22 cellular contexts compared by ENCODE assay signal in genomic region chr2:174892546-174892945, GRCh38.
"Had no signal": no experiment of that assay in that cellular context is flagged by ENCODE, and none has a peak within 500 bp of the region (broad histone marks: within the 10 kb centered on the region; RNA-seq: fewer than 3 reads in every experiment).

No MANE protein-coding gene starts in this region.

- H3K36me3 Mint-ChIP-seq: activated naive CD8-positive, alpha-beta T cell had no signal

- H3K4me1 Mint-ChIP-seq: nephron progenitor cell had no signal

- H3K36me3 ChIP-seq: gastrocnemius medialis, left ventricle myocardium inferior, suprapubic skin had no signal

- H3K4me1 ChIP-seq: body of pancreas, gastrocnemius medialis, left ventricle myocardium inferior, suprapubic skin had no signal

- H3K27ac Mint-ChIP-seq: activated naive CD8-positive, alpha-beta T cell; activated T-helper 1 cell treated with anti-CD3 and anti-CD28 coated beads, Interleukin-12 subunit alpha, Interleukin-12 subunit beta, Interleukin-2, Interleukin-4 antibody, amounts not matched to agents 30 ng/mL and 10 ng/mL and 1 ng/mL, durations not matched to agents 14 hours and 24 hours and 36 hours; nephron progenitor cell; progenitor cell of endocrine pancreas; stimulated activated naive CD8-positive, alpha-beta T cell treated with anti-CD3 and anti-CD28 coated beads, Interleukin-15, Interleukin-2, amounts not matched to agents 100 ng/mL and 50 ng/mL, for 24 hours had no signal

- H3K27me3 ChIP-seq: body of pancreas, dorsolateral prefrontal cortex, gastrocnemius medialis, suprapubic skin had no signal

- H3K4me3 ChIP-seq: body of pancreas, dorsolateral prefrontal cortex, gastrocnemius medialis, left ventricle myocardium inferior, suprapubic skin had no signal

- H3K9me3 ChIP-seq: body of pancreas, gastrocnemius medialis, left ventricle myocardium inferior, suprapubic skin had no signal

- H3K27me3 Mint-ChIP-seq: activated naive CD8-positive, alpha-beta T cell; progenitor cell of endocrine pancreas; stimulated activated naive CD8-positive, alpha-beta T cell treated with anti-CD3 and anti-CD28 coated beads, Interleukin-15, Interleukin-2, amounts not matched to agents 100 ng/mL and 50 ng/mL, for 24 hours had no signal

- H3K4me3 Mint-ChIP-seq: activated naive CD8-positive, alpha-beta T cell; activated T-helper 1 cell treated with anti-CD3 and anti-CD28 coated beads, Interleukin-12 subunit alpha, Interleukin-12 subunit beta, Interleukin-2, Interleukin-4 antibody, amounts not matched to agents 30 ng/mL and 10 ng/mL and 1 ng/mL, durations not matched to agents 14 hours and 24 hours and 36 hours; nephron progenitor cell; stimulated activated naive CD8-positive, alpha-beta T cell treated with anti-CD3 and anti-CD28 coated beads, Interleukin-15, Interleukin-2, amounts not matched to agents 100 ng/mL and 50 ng/mL, for 24 hours had no signal

- DNase-seq: activated CD4-positive, alpha-beta T cell treated with anti-CD3 and anti-CD28 coated beads, Interleukin-2, amount 50 U/mL, for 1 hour; activated gamma-delta T cell treated with Interleukin-2 at 50 U/mL for 16 hours; amygdala; body of pancreas; central memory CD4-positive, alpha-beta T cell; dorsolateral prefrontal cortex; erythroblast; gastrocnemius medialis; head of caudate nucleus; kidney glomerular epithelial cell; left ventricle myocardium inferior; nephron progenitor cell; occipital lobe; right cardiac atrium; stimulated activated CD4-positive, alpha-beta T cell treated with anti-CD3 and anti-CD28 coated beads, Interleukin-2, amount 100 ng/mL, for 24 hours; T-helper 1 cell; T-helper 9 cell had no signal

- H3K27ac ChIP-seq: body of pancreas, gastrocnemius medialis, left ventricle myocardium inferior, suprapubic skin had no signal

- ATAC-seq: body of pancreas, gastrocnemius medialis, right cardiac atrium had no signal

- H3K9me3 Mint-ChIP-seq: activated T-helper 1 cell treated with anti-CD3 and anti-CD28 coated beads, Interleukin-12 subunit alpha, Interleukin-12 subunit beta, Interleukin-2, Interleukin-4 antibody, amounts not matched to agents 30 ng/mL and 10 ng/mL and 1 ng/mL, durations not matched to agents 14 hours and 24 hours and 36 hours; stimulated activated naive CD8-positive, alpha-beta T cell treated with anti-CD3 and anti-CD28 coated beads, Interleukin-15, Interleukin-2, amounts not matched to agents 100 ng/mL and 50 ng/mL, for 24 hours had no signal
